9 cellular contexts compared by ENCODE assay signal in the genomic region with DNA sequence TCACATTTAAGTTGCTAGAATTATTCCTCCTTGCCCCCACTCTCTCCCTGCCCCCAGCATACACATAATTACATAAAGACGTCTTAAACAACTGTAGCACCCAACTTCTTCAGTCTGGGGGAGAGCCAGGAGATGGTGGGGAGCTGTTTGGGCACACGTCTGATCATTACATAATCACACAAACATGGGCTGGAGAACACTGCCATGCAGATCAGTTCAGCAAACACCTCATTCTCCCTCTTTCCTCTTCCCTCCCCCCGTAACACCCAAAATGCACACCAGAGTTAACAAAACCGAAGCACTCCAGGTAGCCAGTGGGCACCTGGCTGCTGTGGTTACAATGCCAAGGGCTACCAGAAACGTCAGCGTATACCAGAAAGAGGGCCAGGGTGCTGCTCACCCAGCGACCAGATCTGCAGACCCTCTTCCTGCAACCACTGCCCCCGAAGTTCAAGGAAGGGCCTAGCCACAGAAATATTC. TPM values are rescaled to one million over a fixed set of nuclear protein-coding genes. Genes with fewer than 3 reads are reported as not detected.
DNase-seq lines count a peak whose midpoint lies in the region; ATAC-seq and TF ChIP-seq lines count a peak whose summit lies in the region.
"Had no signal": no experiment of that assay in that cellular context is flagged by ENCODE, and none has a peak within 500 bp of the region (broad histone marks: within the 10 kb centered on the region; RNA-seq: fewer than 3 reads in every experiment).

No MANE protein-coding gene starts in this region.

- H3K4me1 ChIP-seq in heart left ventricle (peaks cover 3 to 49% (median 29%) of the 10 kb centered on the region in 12 donors), ascending aorta (peaks cover 3 to 8% of the 10 kb centered on the region in 2 donors), thymus (ENCODE audit: control insufficient read depth, insufficient read depth, low read length) (peaks cover 48% of the 10 kb centered on the region)

- intact Hi-C loops in heart left ventricle (cut with DNase I) = loop anchor here in 3 of 10 donors (2.0 to 10.0 kb wide), 6 partner anchors 35 to 342 kb away; no protein-coding TSS in a partner anchor
- intact Hi-C loops in Right ventricle myocardium superior (cut with DNase I) = loop anchor here (10.0 kb wide), 1 partner anchor 128 kb away; no protein-coding TSS in a partner anchor
- intact Hi-C loops in ascending aorta (cut with DNase I) = no loop called here

- DNase-seq in heart left ventricle = no peak
- DNase-seq in Right ventricle myocardium superior = no peak
- DNase-seq in ascending aorta (ENCODE audit: low spot score in 2 of 2) = no peak
- peak; percentile 12 for DNase-seq in medulla oblongata (ENCODE audit: extremely low spot score)
- DNase-seq in stimulated activated naive CD4-positive, alpha-beta T cell treated with Interleukin-2 at 50 U/mL for 16 hours (lab: John Stamatoyannopoulos, UW) = no peak
- no peak for DNase-seq in kidney glomerular epithelial cell (lab: John Stamatoyannopoulos, UW)

- H3K27me3 ChIP-seq in heart left ventricle (peaks cover 0 to 15% (median 0%) of the 10 kb centered on the region in 9 donors), ascending aorta (no peaks in the 10 kb centered on the region), thymus (ENCODE audit: control insufficient read depth, insufficient read depth) (no peaks in the 10 kb centered on the region)

- peak overlapping the region; percentile 41 to 75 (median 66) for H3K4me3 ChIP-seq in heart left ventricle
- peak overlapping the region; percentile 56 to 73 for H3K4me3 ChIP-seq in ascending aorta
- H3K4me3 ChIP-seq in thymus (ENCODE audit: low read length) = peak overlapping the region; percentile 60

- TF ChIP-seq POLR2A in heart left ventricle (IDR thresholded peaks at IDR 0.05) = no peak

- H3K36me3 ChIP-seq in heart left ventricle (no peaks in the 10 kb centered on the region), ascending aorta (no peaks in the 10 kb centered on the region), thymus (ENCODE audit: control insufficient read depth, insufficient read depth) (no peaks in the 10 kb centered on the region)
- H3K36me3 ChIP-seq: neutrophil had no signal

- ATAC-seq in heart left ventricle (no peak), Right ventricle myocardium superior (ENCODE audit: poor library complexity) (no peak), HG02763 (IDR thresholded peaks at IDR 0.05; ENCODE audit: unreplicated experiment) (no peak)

- 48 to 65% (median 55%) methylated on average over 8 of the region's 8 CpGs for WGBS in heart left ventricle, 4 donors
- 8% methylated on average over 8 of the region's 8 CpGs for WGBS in thymus

- H3K27ac ChIP-seq in heart left ventricle (peak overlapping the region in 1 of 12 donors; percentile 60), ascending aorta (no peak overlapping the region), thymus (ENCODE audit: low read depth) (peak overlapping the region; percentile 48)
- H3K27ac ChIP-seq: neutrophil had no signal

- TF ChIP-seq CTCF in heart left ventricle (IDR thresholded peaks at IDR 0.05) (no peak), ascending aorta (IDR thresholded peaks at IDR 0.05) (no peak)

- H3K9me3 ChIP-seq in heart left ventricle = no peaks in the 10 kb centered on the region
- no peaks in the 10 kb centered on the region for H3K9me3 ChIP-seq in ascending aorta
- no peaks in the 10 kb centered on the region for H3K9me3 ChIP-seq in thymus (ENCODE audit: control insufficient read depth)
- H3K9me3 ChIP-seq: neutrophil had no signal

RNA-seq across cellular contexts. Expression of a gene that starts 1.6 kb away (rescaled TPM):
- 10 to 100 TPM in 1 of 9 donors, 1 to 10 TPM in 8; 3.2 to 11.9 (median 5.1) TPM for total RNA-seq in heart left ventricle
- polyA plus RNA-seq in heart left ventricle = 1 to 10 TPM; 4.1 TPM
- total RNA-seq in Right ventricle myocardium superior = 6.4 TPM
- 0.32 TPM for total RNA-seq in ascending aorta
- 12.1 TPM for polyA plus RNA-seq in thymus
